ENCODE assay signal across 8 cellular contexts in the genomic region with DNA sequence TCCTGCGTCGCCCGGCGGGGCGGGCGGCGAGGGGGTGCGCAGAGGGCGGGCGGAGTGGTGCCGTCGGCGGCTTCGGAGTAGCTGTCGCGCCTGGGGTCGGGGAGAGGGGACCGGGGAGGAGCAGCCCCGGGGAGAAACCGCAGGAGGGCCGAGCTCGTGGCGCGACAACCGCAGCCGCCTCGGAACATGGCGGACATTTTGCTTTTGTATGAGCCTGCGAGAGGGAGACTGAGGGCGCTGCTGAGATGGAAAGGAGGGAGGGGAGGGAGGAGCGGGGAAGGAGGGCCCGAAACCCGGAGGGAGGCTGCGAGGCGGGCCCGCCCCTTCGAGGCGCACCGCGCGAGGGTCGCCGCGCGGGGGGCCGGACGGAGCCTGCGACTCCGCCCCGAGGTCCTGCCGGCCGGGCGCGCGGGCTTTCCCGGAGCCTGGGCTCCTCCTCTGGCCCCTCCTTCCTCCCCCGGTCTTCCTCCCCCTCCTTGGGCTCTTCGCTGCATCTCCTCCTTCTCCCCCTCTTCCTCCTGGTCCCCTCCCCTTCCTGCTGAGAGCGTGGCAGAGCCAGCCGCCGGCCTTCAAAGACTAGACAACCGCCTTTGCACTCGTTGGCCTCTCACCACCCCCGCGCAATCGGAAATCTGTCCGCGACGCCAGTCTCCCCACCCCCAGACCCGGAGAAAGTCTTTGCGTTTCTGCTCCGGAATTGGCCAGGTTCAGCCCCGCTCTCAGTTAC. TPM values are rescaled to one million over a fixed set of nuclear protein-coding genes. Genes with fewer than 3 reads are reported as not detected.
DNase-seq lines count a peak whose midpoint lies in the region; ATAC-seq and TF ChIP-seq lines count a peak whose summit lies in the region.

No MANE protein-coding gene starts in this region.

- POLR2A ChIA-PET in BJ (lab: Charles Lee) = no interaction called here

- H3K36me3 Mint-ChIP-seq in dendritic cell treated with granulocyte-macrophage colony-stimulating factor and Interleukin-4, amounts not matched to agents 40 ng/mL and 50 ng/mL, for 4 days (ENCODE audit: low read depth) = peaks cover 17% of the 10 kb centered on the region

- peak overlapping the region; percentile 88 for H3K27ac ChIP-seq in lower lobe of right lung

- H3K36me3 ChIP-seq in BJ (ENCODE audit: control insufficient read depth, insufficient read depth, low read length) (no peaks in the 10 kb centered on the region), lower lobe of right lung (no peaks in the 10 kb centered on the region)

- H3K4me3 ChIP-seq in BJ (ENCODE audit: low read depth, low read length) = peak overlapping the region; percentile 63
- H3K4me3 ChIP-seq in lower lobe of right lung = peak overlapping the region; percentile 58

- no peaks in the 10 kb centered on the region for H3K27me3 ChIP-seq in BJ (ENCODE audit: control insufficient read depth, insufficient read depth, low read length)
- no peaks in the 10 kb centered on the region for H3K27me3 ChIP-seq in lower lobe of right lung (ENCODE audit: low read depth)

- H3K27me3 Mint-ChIP-seq in dendritic cell treated with granulocyte-macrophage colony-stimulating factor and Interleukin-4, amounts not matched to agents 40 ng/mL and 50 ng/mL, for 4 days = no peaks in the 10 kb centered on the region

- H3K4me1 Mint-ChIP-seq in dendritic cell treated with granulocyte-macrophage colony-stimulating factor and Interleukin-4, amounts not matched to agents 40 ng/mL and 50 ng/mL, for 4 days (ENCODE audit: low read depth) = peaks cover 9% of the 10 kb centered on the region

- peak overlapping the region; percentile 99 for H3K27ac Mint-ChIP-seq in dendritic cell treated with granulocyte-macrophage colony-stimulating factor and Interleukin-4, amounts not matched to agents 40 ng/mL and 50 ng/mL, for 4 days

- peak overlapping the region; percentile 93 for H3K4me3 Mint-ChIP-seq in dendritic cell treated with granulocyte-macrophage colony-stimulating factor and Interleukin-4, amounts not matched to agents 40 ng/mL and 50 ng/mL, for 4 days

- peak; percentile 56 for ATAC-seq in HG03460 (IDR thresholded peaks at IDR 0.05; ENCODE audit: unreplicated experiment)
- ATAC-seq in lower lobe of right lung = peak; percentile 94 to 96

- no peaks in the 10 kb centered on the region for H3K9me3 Mint-ChIP-seq in dendritic cell treated with granulocyte-macrophage colony-stimulating factor and Interleukin-4, amounts not matched to agents 40 ng/mL and 50 ng/mL, for 4 days

- TF ChIP-seq CTCF in BJ (IDR thresholded peaks at IDR 0.05; ENCODE audit: insufficient read depth, low read depth, low read length) (0 out of 2 replicates have a peak, but pooled peaks have one; percentile 4), lower lobe of right lung (IDR thresholded peaks at IDR 0.05) (no peak)

- no peaks in the 10 kb centered on the region for H3K9me3 ChIP-seq in lower lobe of right lung

- no peaks in the 10 kb centered on the region for H3K4me1 ChIP-seq in lower lobe of right lung

- DNase-seq in BJ (ENCODE audit: low read depth) (peak; percentile 60), GM19240 (ENCODE audit: insufficient read length, low spot score) (peak; percentile 15), NCI-H526 treated with DMSO at 0.1 percent for 48 hours (lab: John Stamatoyannopoulos, UW) (peak; percentile 83), lower lobe of right lung (peak; percentile 88)
- DNase-seq in activated CD4-positive, alpha-beta T cell treated with anti-CD3 and anti-CD28 coated beads, Interleukin-2, amount 50 U/mL, for 24 hours (ENCODE audit: low read depth in 1 of 2, low spot score in 1 of 2) = peak; percentile 53 to 67
- peak; percentile 71 to 79 for DNase-seq in stimulated activated CD4-positive, alpha-beta T cell treated with anti-CD3 and anti-CD28 coated beads, Interleukin-4, amount 100 ng/mL, for 48 hours (ENCODE audit: low read depth in 2 of 2)

- intact Hi-C loops in dendritic cell treated with granulocyte-macrophage colony-stimulating factor and Interleukin-4, amounts not matched to agents 40 ng/mL and 50 ng/mL, for 4 days (cut with micrococcal nuclease) = no loop called here
- intact Hi-C loops in lower lobe of right lung (cut with DNase I) = no loop called here

- CTCF ChIA-PET in BJ (lab: Yijun Ruan, JAX) = no interaction called here

RNA-seq across cellular contexts. Expression of gene INTS6L, which starts 1.1 kb away (rescaled TPM):
- 2.7 and 4.2 TPM in 2 replicates for polyA plus RNA-seq in BJ (2011; rRNA removed)
- polyA minus RNA-seq in BJ (2011; rRNA and poly(A)+ RNA removed) = 1.7 and 2.3 TPM in 2 replicates
- total RNA-seq in lower lobe of right lung = 6.9 TPM

Comparison
In these comparisons a context has a peak if more than half of its experiments do, and no peak if none do; other contexts are left out.
1. Peak in every context shown above with its lines: DNase-seq, ATAC-seq, H3K4me3 ChIP-seq and H3K27ac ChIP-seq.
2. DNase-seq: peak in every context shown above with its lines; median percentile 88 in lower lobe of right lung; 83 in NCI-H526 treated with DMSO at 0.1 percent for 48 hours; 75 in stimulated activated CD4-positive, alpha-beta T cell treated with anti-CD3 and anti-CD28 coated beads, Interleukin-4, amount 100 ng/mL, for 48 hours; 60 in BJ; 60 in activated CD4-positive, alpha-beta T cell treated with anti-CD3 and anti-CD28 coated beads, Interleukin-2, amount 50 U/mL, for 24 hours; 15 in GM19240.